ENCODE assay signal across 7 cellular contexts in the genomic region with DNA sequence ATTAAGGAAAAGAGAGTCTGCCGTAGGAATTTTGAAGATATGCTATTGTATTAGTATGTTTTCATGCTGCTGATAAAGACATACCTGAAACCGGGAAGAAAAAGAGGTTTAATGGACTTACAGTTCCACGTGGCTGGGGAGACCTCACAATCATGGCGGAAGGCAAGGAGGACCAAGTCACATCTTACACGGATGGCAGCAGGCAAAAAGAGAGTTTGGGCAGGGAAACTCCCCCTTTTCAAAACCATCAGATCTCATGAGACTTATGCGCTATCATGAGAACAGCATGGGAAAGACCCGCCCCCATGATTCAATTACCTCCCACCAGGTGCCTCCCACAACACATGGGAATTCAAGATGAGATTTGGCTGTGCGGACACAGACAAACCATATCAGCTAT. TPM values are rescaled to one million over a fixed set of nuclear protein-coding genes. Genes with fewer than 3 reads are reported as not detected.
"Had no signal": no experiment of that assay in that cellular context is flagged by ENCODE, and none has a peak within 500 bp of the region (broad histone marks: within the 10 kb centered on the region; RNA-seq: fewer than 3 reads in every experiment).

No MANE protein-coding gene starts in this region.

RNA-seq across cellular contexts. Expression of a gene that starts 16.6 kb away (rescaled TPM):
- total RNA-seq: activated CD4-positive, alpha-beta T cell treated with anti-CD3 and anti-CD28 coated beads, Interleukin-2, amount 10 ng/mL, durations not matched to agents 24 days and 14 days; activated CD8-positive, alpha-beta memory T cell treated with anti-CD3 and anti-CD28 coated beads for 36 hours; activated CD8-positive, alpha-beta T cell treated with anti-CD3 and anti-CD28 coated beads for 36 hours; activated naive CD8-positive, alpha-beta T cell treated with anti-CD3 and anti-CD28 coated beads for 36 hours; activated T-cell treated with anti-CD3 and anti-CD28 coated beads, Interleukin-2, amount 50 U/mL, for 72 hours; activated T-helper 17 cell treated with anti-CD3 and anti-CD28 coated beads, Interleukin-2, amount 50 U/mL, for 72 hours; NCI-H460 had no signal
